In genomic region chr13:113903361-113903760, GRCh38 we compare ENCODE assay signal across 17 cellular contexts. TPM values are rescaled to one million over a fixed set of nuclear protein-coding genes. Genes with fewer than 3 reads are reported as not detected.
DNase-seq lines count a peak whose midpoint lies in the region; ATAC-seq, FAIRE-seq and TF ChIP-seq lines count a peak whose summit lies in the region.
"Had no signal": no experiment of that assay in that cellular context is flagged by ENCODE, and none has a peak within 500 bp of the region (broad histone marks: within the 10 kb centered on the region; RNA-seq: fewer than 3 reads in every experiment).

No MANE protein-coding gene starts in this region.

- peak overlapping the region; percentile 91 for H2BK15ac ChIP-seq in IMR-90 (ENCODE audit: low read depth, low read length)
- no peak overlapping the region for H2BK15ac ChIP-seq in H1 (ENCODE audit: low read length)

- peaks cover 1% of the 10 kb centered on the region for H3K27me3 Mint-ChIP-seq in osteocyte (ENCODE audit: unreplicated experiment)

- H3K79me2 ChIP-seq in H1 (ENCODE audit: control insufficient read depth in 1 of 2, insufficient read depth in 2 of 2, low read length in 2 of 2): no peaks in the 10 kb centered on the region

- H3K9me3 ChIP-seq in IMR-90 (ENCODE audit: control insufficient read depth, insufficient read depth, low read length): no peaks in the 10 kb centered on the region
- H3K9me3 ChIP-seq in H1 (ENCODE audit: insufficient read depth in 2 of 2, low read depth in 1 of 2, low read length in 1 of 2): no peaks in the 10 kb centered on the region; a peak in 1 of 4 replicates
- H3K9me3 ChIP-seq: pancreas, thyroid gland had no signal

- no peak for TF ChIP-seq RAD21 in IMR-90 (IDR thresholded peaks at IDR 0.05; ENCODE audit: low read length)
- no peak for TF ChIP-seq RAD21 in H1 (IDR thresholded peaks at IDR 0.05 in 1 of 2, conservative IDR thresholded peaks at IDR 0.05 in 1 of 2; ENCODE audit: low read depth in 2 of 2, low read length in 2 of 2)

- peaks cover 6% of the 10 kb centered on the region for H3K4me1 Mint-ChIP-seq in osteocyte (ENCODE audit: unreplicated experiment)

- no peaks in the 10 kb centered on the region for H3K27me3 ChIP-seq in IMR-90 (ENCODE audit: control insufficient read depth, insufficient read depth, low read length)
- no peaks in the 10 kb centered on the region; a peak in 1 of 7 replicates for H3K27me3 ChIP-seq in H1 (replicated peaks in 1 of 4; ENCODE audit: control insufficient read depth in 3 of 4, extremely low read depth in 1 of 4, insufficient read depth in 3 of 4, low read length in 3 of 4)
- H3K27me3 ChIP-seq: pancreas, thyroid gland had no signal

- H3K9ac ChIP-seq in IMR-90 (ENCODE audit: low read depth, low read length): peak overlapping the region; percentile 36; the same call in 1 of the 2 replicates
- no peak overlapping the region for H3K9ac ChIP-seq in H1 (replicated peaks in 1 of 4; ENCODE audit: extremely low read depth in 1 of 4, low read depth in 3 of 4, low read length in 3 of 4)

- intact Hi-C loops in IMR-90 (cut with micrococcal nuclease): no loop called here

- H3K4me1 ChIP-seq in IMR-90 (ENCODE audit: control insufficient read depth, insufficient read depth, low read length) (peaks cover 24% of the 10 kb centered on the region), H1 (replicated peaks in 1 of 4; ENCODE audit: control insufficient read depth in 3 of 4, insufficient read depth in 4 of 4, low read length in 3 of 4) (peaks cover 0 to 2% (median 0%) of the 10 kb centered on the region in 4 experiments; a peak in 1 of 7 replicates)
- H3K4me1 ChIP-seq: pancreas had no signal

- peak overlapping the region; percentile 94 for H3K23ac ChIP-seq in IMR-90 (ENCODE audit: low read depth, low read length)
- H3K23ac ChIP-seq in H1 (ENCODE audit: insufficient read length): no peak overlapping the region

- H2BK120ac ChIP-seq in IMR-90 (ENCODE audit: low read depth, low read length) (peak overlapping the region; percentile 92), H1 (replicated peaks; ENCODE audit: low read depth, low read length) (no peak overlapping the region)

- peak overlapping the region; percentile 72 for H2AFZ ChIP-seq in IMR-90 (replicated peaks; ENCODE audit: low read length, poor library complexity)
- no peak overlapping the region for H2AFZ ChIP-seq in H1 (ENCODE audit: low read length)

- H3K79me1 ChIP-seq in IMR-90 (ENCODE audit: low read depth in 1 of 2, low read length in 2 of 2) (peaks cover 8 to 42% of the 10 kb centered on the region in 2 experiments), H1 (ENCODE audit: low read depth, low read length) (no peaks in the 10 kb centered on the region)

- H3K4me3 ChIP-seq in IMR-90 (ENCODE audit: insufficient read depth, low read depth, low read length): no peak overlapping the region
- no peak overlapping the region for H3K4me3 ChIP-seq in H1 (ENCODE audit: extremely low read depth in 1 of 4, insufficient read depth in 2 of 4, low read depth in 3 of 4, low read length in 4 of 4)
- H3K4me3 ChIP-seq: GM12878, pancreas, thyroid gland had no signal

- H4K8ac ChIP-seq in IMR-90 (ENCODE audit: low read depth in 2 of 2, low read length in 2 of 2) (peak overlapping the region; percentile 85 to 96), H1 (ENCODE audit: extremely low read depth, insufficient read depth, low read length) (no peak overlapping the region; the same call in 1 of the 2 replicates)

- H3K56ac ChIP-seq in IMR-90 (ENCODE audit: extremely low read depth, insufficient read depth, low read length) (peak overlapping the region; percentile 87), H1 (replicated peaks; ENCODE audit: insufficient read length, low read depth, low read length) (no peak overlapping the region)

- H3K27ac Mint-ChIP-seq in osteocyte (ENCODE audit: unreplicated experiment): no peak overlapping the region
- H3K27ac Mint-ChIP-seq: activated naive CD8-positive, alpha-beta T cell had no signal

- TF ChIP-seq POLR2A in IMR-90 (IDR thresholded peaks at IDR 0.05; ENCODE audit: low read depth, low read length) (no peak), H1 (IDR thresholded peaks at IDR 0.05; ENCODE audit: control extremely low read depth in 1 of 2, low read depth in 2 of 2, low read length in 2 of 2) (no peak)

- H4K5ac ChIP-seq in IMR-90 (ENCODE audit: low read depth, low read length) (peak overlapping the region; percentile 91), H1 (ENCODE audit: insufficient read length, low read depth, low read length) (no peak overlapping the region)

- dilution Hi-C loops in IMR-90 (cut with HindIII; ENCODE audit: low sequenced_read_pairs, unreplicated experiment): no loop called here

- H3K4ac ChIP-seq in IMR-90 (ENCODE audit: low read depth, low read length) (peak overlapping the region; percentile 99), H1 (replicated peaks; ENCODE audit: insufficient read length, low read depth, low read length) (no peak overlapping the region)

- H3K9me3 Mint-ChIP-seq in osteocyte (ENCODE audit: unreplicated experiment): no peaks in the 10 kb centered on the region

- H3K4me2 ChIP-seq in IMR-90 (ENCODE audit: low read depth, low read length) (no peak overlapping the region), H1 (ENCODE audit: insufficient read depth in 1 of 2, low read depth in 2 of 2, low read length in 2 of 2) (no peak overlapping the region)

- H2AK9ac ChIP-seq in IMR-90 (replicated peaks; ENCODE audit: low read depth, low read length, poor library complexity): peak overlapping the region; percentile 77

- peaks cover 10% of the 10 kb centered on the region for H3K9me1 ChIP-seq in IMR-90 (ENCODE audit: insufficient read depth, low read length)

- peak overlapping the region; percentile 99 for H2AK5ac ChIP-seq in IMR-90 (ENCODE audit: low read depth, low read length)
- no peak overlapping the region for H2AK5ac ChIP-seq in H1 (ENCODE audit: low read depth, low read length)

- H2BK5ac ChIP-seq in IMR-90 (ENCODE audit: low read depth, low read length, poor library complexity, severe bottlenecking) (peak overlapping the region; percentile 100), H1 (ENCODE audit: low read depth, low read length) (no peak overlapping the region)

- peak overlapping the region; percentile 91 for H2BK20ac ChIP-seq in IMR-90 (ENCODE audit: low read depth, low read length)
- no peak overlapping the region for H2BK20ac ChIP-seq in H1 (ENCODE audit: low read length)

- H3K36me3 ChIP-seq in IMR-90 (ENCODE audit: control insufficient read depth, insufficient read depth, low read length): no peaks in the 10 kb centered on the region
- no peaks in the 10 kb centered on the region for H3K36me3 ChIP-seq in H1 (ENCODE audit: control insufficient read depth in 2 of 4, insufficient read depth in 4 of 4, low read length in 3 of 4)
- H3K36me3 ChIP-seq: pancreas, thyroid gland had no signal

- no peaks in the 10 kb centered on the region for H4K20me1 ChIP-seq in IMR-90 (ENCODE audit: insufficient read depth, low read length)
- no peaks in the 10 kb centered on the region for H4K20me1 ChIP-seq in H1 (replicated peaks in 1 of 2; ENCODE audit: control insufficient read depth in 1 of 2, insufficient read depth in 2 of 2, low read length in 2 of 2)

- H3K23me2 ChIP-seq in H1 (ENCODE audit: low read depth, low read length): no peaks in the 10 kb centered on the region

- H3K18ac ChIP-seq in IMR-90 (ENCODE audit: low read depth, low read length): peak overlapping the region; percentile 74
- H3K18ac ChIP-seq in H1 (ENCODE audit: extremely low read depth, low read length): no peak overlapping the region

- peak; percentile 72 for DNase-seq in AG08396 (ENCODE audit: low spot score)
- peak; percentile 78 for DNase-seq in IMR-90
- DNase-seq in H1 (ENCODE audit: low read depth in 1 of 2, low spot score in 2 of 2): no peak
- peak; percentile 57 for DNase-seq in osteocyte (ENCODE audit: extremely low spot score, unreplicated experiment)
- DNase-seq in SKM-1 treated with dmso at 0.1 percent for 144 hours (lab: John Stamatoyannopoulos, UW; ENCODE audit: unreplicated experiment): no peak
- no peak for DNase-seq in NCI-H748 treated with DMSO at 0.1 percent for 48 hours (lab: John Stamatoyannopoulos, UW)
- no peak for DNase-seq in activated T-cell treated with anti-CD3 and anti-CD28 coated beads for 4 hours
- no peak for DNase-seq in NOMO-1 (lab: John Stamatoyannopoulos, UW; ENCODE audit: unreplicated experiment in 2 of 2)
- DNase-seq: DMS79; NCI-H1092 treated with DMSO at 0.1 percent for 48 hours; NCI-H2171 treated with DMSO at 0.1 percent for 48 hours; NK-92 treated with Interleukin-12 subunit alpha and Interleukin-12 subunit beta, amount 100 ng/mL, for 24 hours; thyroid gland had no signal

- no peak for FAIRE-seq in H1 (lab: Jason Lieb, UNC)
- FAIRE-seq: GM12878, HepG2, pancreas had no signal

- in situ Hi-C loops in IMR-90 (cut with MboI; ENCODE audit: low sequenced_read_pairs): no loop called here

- H4K91ac ChIP-seq in IMR-90 (ENCODE audit: insufficient read depth, low read depth, low read length) (peak overlapping the region; percentile 99), H1 (replicated peaks; ENCODE audit: insufficient read length, low read length) (no peak overlapping the region)

- TF ChIP-seq CTCF in IMR-90 (conservative IDR thresholded peaks at IDR 0.05; ENCODE audit: low read depth, low read length): no peak
- TF ChIP-seq CTCF in H1 (IDR thresholded peaks at IDR 0.05; ENCODE audit: control extremely low read depth in 1 of 3, insufficient read depth in 1 of 3, low read depth in 1 of 3, low read length in 3 of 3): no peak
- no peak for TF ChIP-seq CTCF in osteocyte (IDR thresholded peaks at IDR 0.05)

- peak; percentile 58 for ATAC-seq in IMR-90 (ENCODE audit: low read depth)
- ATAC-seq: GM12878, HepG2, pancreas had no signal

- H3K36me3 Mint-ChIP-seq in osteocyte (ENCODE audit: unreplicated experiment): no peaks in the 10 kb centered on the region
- H3K36me3 Mint-ChIP-seq: activated naive CD8-positive, alpha-beta T cell had no signal

- no peak overlapping the region for H3K4me3 Mint-ChIP-seq in osteocyte (ENCODE audit: unreplicated experiment)
- H3K4me3 Mint-ChIP-seq: activated naive CD8-positive, alpha-beta T cell had no signal

- BruUV-seq in IMR-90 (replicated peaks; lab: Mats Ljungman, UMichigan): no TSS peak

- POLR2A ChIA-PET in IMR-90 (lab: Charles Lee; ENCODE audit: unreplicated experiment): interaction anchor here (0.5 to 0.6 kb wide), 2 partner anchors 39 to 60 kb away, joined by 3 read pairs; no protein-coding TSS in a partner anchor
- POLR2A ChIA-PET in H1 (lab: Charles Lee; ENCODE audit: partially characterized antibody): no interaction called here

- H3K14ac ChIP-seq in IMR-90 (replicated peaks; ENCODE audit: low read depth, low read length): peak overlapping the region; percentile 78
- H3K14ac ChIP-seq in H1 (ENCODE audit: insufficient read length): peak overlapping the region; percentile 56

- TF ChIP-seq EP300 in H1 (IDR thresholded peaks at IDR 0.05; ENCODE audit: borderline replicate concordance in 1 of 2, low read depth in 2 of 2, low read length in 2 of 2): no peak

- no peak overlapping the region for H2BK12ac ChIP-seq in H1 (ENCODE audit: low read depth, low read length)

- 51% methylated on average over 3 of the region's 6 CpGs; no CpG with 5 or more reads in 1 of the 2 experiments for WGBS in IMR-90 (ENCODE audit: extremely low coverage in 2 of 2, insufficient read length in 1 of 2), 2 experiments
- 85% methylated on average over 6 of the region's 6 CpGs; no CpG with 5 or more reads in 1 of the 2 experiments for WGBS in H1 (ENCODE audit: extremely low coverage in 1 of 2, insufficient coverage in 1 of 2, insufficient read length in 1 of 2, insufficient replicate concordance in 2 of 2, low coverage in 1 of 2, low lambda C conversion rate in 2 of 2, missing lambda C conversion rate in 1 of 2), 2 experiments

- H3K27ac ChIP-seq in IMR-90 (ENCODE audit: insufficient read depth, low read length) (peak overlapping the region; percentile 85), H1 (ENCODE audit: low read depth, low read length) (no peak overlapping the region)
- H3K27ac ChIP-seq: pancreas, thyroid gland had no signal

- CTCF ChIA-PET in IMR-90 (lab: Yijun Ruan, JAX): no interaction called here
- CTCF ChIA-PET in H1 (lab: Charles Lee; ENCODE audit: partially characterized antibody): interaction anchor here (0.8 to 2.5 kb wide), 9 partner anchors 9 to 224 kb away, joined by 3 to 13 read pairs (median 4); no protein-coding TSS in a partner anchor

RNA-seq across cellular contexts. Expression of gene GAS6, which starts 39.5 kb away (rescaled TPM):
- total RNA-seq in IMR-90 (2012; rRNA removed) (212 and 220 TPM in 2 replicates), osteocyte (14.8 and 15.0 TPM in 2 replicates)
- polyA plus RNA-seq in IMR-90 (2012; rRNA removed) (795 and 823 TPM in 2 replicates), H1 (2011; rRNA removed) (31.0 and 37.3 TPM in 2 replicates)
- 1,010 and 1,498 TPM in 2 replicates for polyA plus RNA-seq in IMR-90 (2012; cell fraction: cytosol; rRNA removed)
- polyA plus RNA-seq in IMR-90 (2012; cell fraction: nucleus; rRNA removed; ENCODE audit: low replicate concordance): 1,145 and 2,216 TPM in 2 replicates
- total RNA-seq in H1 (2021; fragmentation: NEBNext Ultra II Directional; extraction: Animal tissue kit (Norgen Biotek cat#: 25700)): 18.4 and 18.6 TPM in 2 replicates
- 33.1 TPM for polyA plus RNA-seq in H1 (2011; cell fraction: cytosol; rRNA removed)
- polyA plus RNA-seq in H1 (2011; cell fraction: nucleus; rRNA removed): 60.3 TPM
- 17.9 to 34.8 TPM (median 30.9 TPM) in 4 replicates for polyA plus RNA-seq in H1 (2012, experiment 1 of 2)
- polyA plus RNA-seq in H1 (2012, experiment 2 of 2): 18.3 TPM
- 11.4 TPM for polyA plus RNA-seq in H1 (2013, experiment 1 of 2)
- 10.5 TPM for polyA plus RNA-seq in H1 (2013, experiment 2 of 2)
- 6.4 and 7.4 TPM in 2 replicates for polyA minus RNA-seq in H1 (2011; rRNA and poly(A)+ RNA removed)
- polyA minus RNA-seq in H1 (2011; cell fraction: cytosol; rRNA and poly(A)+ RNA removed): 11.8 TPM
- polyA minus RNA-seq in H1 (2011; cell fraction: nucleus; rRNA and poly(A)+ RNA removed): 13.8 TPM

Comparison
In these comparisons a context has a peak if more than half of its experiments do, and no peak if none do; other contexts are left out.
1. DNase-seq: peak in AG08396 (single experiment), IMR-90 (single experiment) and osteocyte (single experiment); none in H1 (0 of 2), SKM-1 treated with dmso at 0.1 percent for 144 hours (single experiment), NCI-H748 treated with DMSO at 0.1 percent for 48 hours (single experiment), activated T-cell treated with anti-CD3 and anti-CD28 coated beads for 4 hours (single experiment) and NOMO-1 (0 of 2).
2. RNA of gene GAS6, which starts 39.5 kb away (total RNA-seq): 212 to 220 TPM in IMR-90; 18.4 to 18.6 TPM in H1 and 14.8 to 15.0 TPM in osteocyte; every median in the first group is over 10 times any median in the second.